Comparison of ENCODE assay signal across 21 cellular contexts in genomic region chr5:126253406-126253805, GRCh38.
"Had no signal": no experiment of that assay in that cellular context is flagged by ENCODE, and none has a peak within 500 bp of the region (broad histone marks: within the 10 kb centered on the region; RNA-seq: fewer than 3 reads in every experiment).

No MANE protein-coding gene starts in this region.

- H3K27me3 Mint-ChIP-seq: activated CD8-positive, alpha-beta T cell treated with anti-CD3 and anti-CD28 coated beads for 36 hours; stimulated activated memory B cell treated with anti-CD40 and anti-IgM and Interleukin-4, amounts not matched to agents 10 μg/mL and 1 μg/mL and 100 μg/mL, for 72 hours; T-cell had no signal

- H3K36me3 ChIP-seq: gastrocnemius medialis, heart right ventricle, sigmoid colon, spleen, thoracic aorta had no signal

- H3K9ac ChIP-seq: SK-N-SH had no signal

- H3K27ac ChIP-seq: gastrocnemius medialis, heart right ventricle, sigmoid colon, spleen, thoracic aorta had no signal

- H3K4me3 Mint-ChIP-seq: activated CD8-positive, alpha-beta T cell treated with anti-CD3 and anti-CD28 coated beads for 36 hours; activated naive CD4-positive, alpha-beta T cell treated with anti-CD3 and anti-CD28 coated beads for 36 hours; activated T-cell treated with anti-CD3 and anti-CD28 coated beads, Interleukin-2, amount 50 U/mL, for 24 hours; brain; endodermal cell; stimulated activated memory B cell treated with anti-CD40 and anti-IgM and Interleukin-4, amounts not matched to agents 10 μg/mL and 1 μg/mL and 100 μg/mL, for 72 hours; T-cell had no signal

- DNase-seq: activated CD4-positive, alpha-beta T cell treated with anti-CD3 and anti-CD28 coated beads for 48 hours; activated CD4-positive, CD25-positive, alpha-beta regulatory T cell; activated CD8-positive, alpha-beta T cell treated with anti-CD3 and anti-CD28 coated beads for 36 hours; activated naive CD4-positive, alpha-beta T cell treated with anti-CD3 and anti-CD28 coated beads for 36 hours; activated T-cell treated with anti-CD3 and anti-CD28 coated beads, Interleukin-2, amount 50 U/mL, for 24 hours; anterior cingulate cortex; caudate nucleus; endodermal cell; erythroblast; gastrocnemius medialis; heart right ventricle; left colon; sigmoid colon; SK-N-SH; spleen; stimulated activated CD4-positive, alpha-beta T cell treated with anti-CD3 and anti-CD28 coated beads, Interleukin-4, amount 100 ng/mL, for 4 hours; T-cell had no signal

- H3K4me1 ChIP-seq: gastrocnemius medialis, heart right ventricle, sigmoid colon, spleen had no signal

- H3K9me3 ChIP-seq: gastrocnemius medialis, SK-N-SH, thoracic aorta had no signal

- H3K4me1 Mint-ChIP-seq: endodermal cell; stimulated activated memory B cell treated with anti-CD40 and anti-IgM and Interleukin-4, amounts not matched to agents 10 μg/mL and 1 μg/mL and 100 μg/mL, for 72 hours; T-cell had no signal

- H3K27ac Mint-ChIP-seq: activated CD8-positive, alpha-beta T cell treated with anti-CD3 and anti-CD28 coated beads for 36 hours; activated naive CD4-positive, alpha-beta T cell treated with anti-CD3 and anti-CD28 coated beads for 36 hours; activated T-cell treated with anti-CD3 and anti-CD28 coated beads, Interleukin-2, amount 50 U/mL, for 24 hours; activated T-helper 2 cell treated with anti-CD3 and anti-CD28 coated beads, Interferon-gamma antibody, Interleukin-2, Interleukin-4, amounts not matched to agents 10 μg/mL and 5 μg/mL and 100 μg/mL, durations not matched to agents 14 hours and 24 hours and 36 hours; endodermal cell; stimulated activated memory B cell treated with anti-CD40 and anti-IgM and Interleukin-4, amounts not matched to agents 10 μg/mL and 1 μg/mL and 100 μg/mL, for 72 hours; T-cell had no signal

- H3K36me3 Mint-ChIP-seq: stimulated activated memory B cell treated with anti-CD40 and anti-IgM and Interleukin-4, amounts not matched to agents 10 μg/mL and 1 μg/mL and 100 μg/mL, for 72 hours; T-cell had no signal

- ATAC-seq: activated CD8-positive, alpha-beta T cell treated with anti-CD3 and anti-CD28 coated beads for 36 hours; gastrocnemius medialis; heart right ventricle; left colon; stimulated activated memory B cell treated with anti-CD40 and anti-IgM and Interleukin-4, amounts not matched to agents 10 μg/mL and 1 μg/mL and 100 μg/mL, for 72 hours; T-cell had no signal

- H3K27me3 ChIP-seq: gastrocnemius medialis, heart right ventricle, sigmoid colon, spleen had no signal

- H3K4me2 ChIP-seq: SK-N-SH had no signal

- H3K4me3 ChIP-seq: gastrocnemius medialis, heart right ventricle, sigmoid colon, spleen, thoracic aorta had no signal
